ENCODE assay signal across 14 cellular contexts in the genomic region with DNA sequence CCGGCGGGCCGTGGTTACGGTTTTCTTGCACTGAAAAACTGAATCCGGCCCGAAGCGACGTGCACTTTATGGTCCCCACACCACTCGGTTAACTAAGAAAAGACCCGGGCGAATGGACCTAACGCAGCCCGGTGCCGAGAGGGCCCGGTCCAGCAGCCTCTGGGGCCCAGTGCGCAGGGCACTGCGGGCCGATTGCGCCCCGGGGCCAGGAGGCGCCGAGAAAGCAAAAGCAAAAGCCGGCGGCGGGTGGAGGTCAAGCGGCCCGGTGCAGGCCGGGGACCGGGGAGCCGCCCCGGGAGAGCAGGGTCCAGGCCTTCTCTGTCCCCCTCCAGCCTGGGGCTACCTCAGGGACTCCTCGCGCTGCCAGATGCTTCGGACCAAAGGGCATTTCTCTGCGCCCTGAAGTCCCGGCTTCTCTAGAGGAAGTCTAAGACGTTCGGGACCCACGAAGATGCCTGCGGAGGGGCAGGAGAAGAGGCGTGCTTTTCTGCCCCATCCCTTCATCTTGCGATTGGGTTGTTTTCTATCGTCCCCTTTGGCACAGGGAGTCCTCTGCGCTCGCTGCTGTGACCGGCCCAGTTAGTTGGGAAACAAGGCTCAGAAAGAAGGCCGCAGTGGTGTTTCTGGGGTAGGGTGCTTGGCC. TPM values are rescaled to one million over a fixed set of nuclear protein-coding genes. Genes with fewer than 3 reads are reported as not detected.
A peak's percentile ranks its signal among the peaks of the same experiment; 100 is the strongest.
DNase-seq lines count a peak whose midpoint lies in the region; ATAC-seq, FAIRE-seq and TF ChIP-seq lines count a peak whose summit lies in the region.
"Had no signal": no experiment of that assay in that cellular context is flagged by ENCODE, and none has a peak within 500 bp of the region (broad histone marks: within the 10 kb centered on the region; RNA-seq: fewer than 3 reads in every experiment).

No MANE protein-coding gene starts in this region.

- H3K27ac Mint-ChIP-seq in WTC11, result no peak overlapping the region
- no peak overlapping the region for H3K27ac Mint-ChIP-seq in activated T-helper 17 cell treated with anti-CD3 and anti-CD28 coated beads, Interleukin-2, amount 50 U/mL, for 72 hours
- H3K27ac Mint-ChIP-seq: immature natural killer cell had no signal

- ATAC-seq in WTC11, result no peak
- no peak for ATAC-seq in activated T-helper 17 cell treated with anti-CD3 and anti-CD28 coated beads, Interleukin-2, amount 50 U/mL, for 72 hours (replicated peaks)

- peak; percentile 61 for DNase-seq in EL
- no peak for DNase-seq in WTC11 (ENCODE audit: low spot score)
- no peak for DNase-seq in keratinocyte (ENCODE audit: low read depth, low spot score)
- peak; percentile 56 for DNase-seq in retina
- DNase-seq in NCI-H82 (lab: John Stamatoyannopoulos, UW), result no peak
- DNase-seq in NCI-H1092 treated with DMSO at 0.1 percent for 48 hours (lab: John Stamatoyannopoulos, UW), result no peak
- no peak for DNase-seq in activated T-cell treated with anti-CD3 and anti-CD28 coated beads, Interleukin-2, amount 50 U/mL, for 48 hours
- DNase-seq: amygdala, immature natural killer cell, NCI-H1930, tibial artery had no signal

- peak overlapping the region in 1 of 3 experiments; percentile 18 for H3K4me3 ChIP-seq in keratinocyte (ENCODE audit: control insufficient read depth in 2 of 3, extremely low read depth in 1 of 3, insufficient read depth in 2 of 3, low read depth in 1 of 3, low read length in 3 of 3)

- no peaks in the 10 kb centered on the region for H3K4me1 ChIP-seq in keratinocyte (ENCODE audit: control insufficient read depth, extremely low read depth, insufficient read depth, low read length)

- TF ChIP-seq CTCF in WTC11 (IDR thresholded peaks at IDR 0.05), result no peak
- no peak for TF ChIP-seq CTCF in keratinocyte (optimal IDR thresholded peaks at IDR 0.05 in 1 of 3, IDR thresholded peaks at IDR 0.05 in 1 of 3, conservative IDR thresholded peaks at IDR 0.05 in 1 of 3; ENCODE audit: extremely low read depth in 1 of 3, insufficient read depth in 2 of 3, low read length in 3 of 3)

- peaks cover 35% of the 10 kb centered on the region for H3K4me1 Mint-ChIP-seq in WTC11
- H3K4me1 Mint-ChIP-seq in activated T-helper 17 cell treated with anti-CD3 and anti-CD28 coated beads, Interleukin-2, amount 50 U/mL, for 72 hours, result peaks cover under 1% of the 10 kb centered on the region

- dilution Hi-C loops in keratinocyte (cut with MboI; ENCODE audit: extremely low pct_ligation_motif_present, low sequenced_read_pairs), result no loop called here

- H2AFZ ChIP-seq in keratinocyte (ENCODE audit: control insufficient read depth, low read length), result no peak overlapping the region

- no peaks in the 10 kb centered on the region for H3K36me3 ChIP-seq in keratinocyte (ENCODE audit: control insufficient read depth in 2 of 2, extremely low read depth in 1 of 2, insufficient read depth in 2 of 2, low read length in 2 of 2)
- H3K36me3 ChIP-seq: tibial artery had no signal

- H3K9ac ChIP-seq in keratinocyte (ENCODE audit: control insufficient read depth, extremely low read depth, insufficient read depth, low read length), result no peak overlapping the region

- no peaks in the 10 kb centered on the region for H3K79me2 ChIP-seq in keratinocyte (ENCODE audit: control insufficient read depth, insufficient read depth, low read length)

- no peaks in the 10 kb centered on the region for H3K9me3 ChIP-seq in keratinocyte (ENCODE audit: control insufficient read depth, low read depth, low read length)
- H3K9me3 ChIP-seq: tibial artery had no signal

- no peaks in the 10 kb centered on the region for H4K20me1 ChIP-seq in keratinocyte (ENCODE audit: control insufficient read depth, extremely low read depth, insufficient read depth, low read length)

- POLR2A ChIA-PET in WTC11 (lab: Charles Lee), result no interaction called here

- no peak overlapping the region for H3K27ac ChIP-seq in keratinocyte (ENCODE audit: control insufficient read depth, insufficient read depth, low read length)
- H3K27ac ChIP-seq: tibial artery had no signal

- no peaks in the 10 kb centered on the region for H3K9me3 Mint-ChIP-seq in WTC11
- no peaks in the 10 kb centered on the region for H3K9me3 Mint-ChIP-seq in activated T-helper 17 cell treated with anti-CD3 and anti-CD28 coated beads, Interleukin-2, amount 50 U/mL, for 72 hours
- H3K9me3 Mint-ChIP-seq: immature natural killer cell had no signal

- CTCF ChIA-PET in WTC11 (lab: Charles Lee), result interaction anchor here (0.8 to 1.8 kb wide), 8 partner anchors 10 to 85 kb away, joined by 3 to 7 read pairs (median 3); no protein-coding TSS in a partner anchor

- no peak overlapping the region for H3K4me3 Mint-ChIP-seq in WTC11
- no peak overlapping the region for H3K4me3 Mint-ChIP-seq in activated T-helper 17 cell treated with anti-CD3 and anti-CD28 coated beads, Interleukin-2, amount 50 U/mL, for 72 hours
- H3K4me3 Mint-ChIP-seq: immature natural killer cell had no signal

- H3K27me3 ChIP-seq in keratinocyte (ENCODE audit: control insufficient read depth, extremely low read depth, insufficient read depth, low read length), result peaks cover 76% of the 10 kb centered on the region

- peak overlapping the region; percentile 22 for H3K4me2 ChIP-seq in keratinocyte (ENCODE audit: control insufficient read depth, extremely low read depth, insufficient read depth, low read depth, low read length)

- peaks cover 93% of the 10 kb centered on the region for H3K27me3 Mint-ChIP-seq in WTC11 (ENCODE audit: low read depth)
- H3K27me3 Mint-ChIP-seq in activated T-helper 17 cell treated with anti-CD3 and anti-CD28 coated beads, Interleukin-2, amount 50 U/mL, for 72 hours, result peaks cover 57% of the 10 kb centered on the region

- FAIRE-seq in keratinocyte (lab: Jason Lieb, UNC), result no peak

- H3K36me3 Mint-ChIP-seq in WTC11, result no peaks in the 10 kb centered on the region
- H3K36me3 Mint-ChIP-seq in activated T-helper 17 cell treated with anti-CD3 and anti-CD28 coated beads, Interleukin-2, amount 50 U/mL, for 72 hours (ENCODE audit: low read depth), result no peaks in the 10 kb centered on the region
- H3K36me3 Mint-ChIP-seq: immature natural killer cell had no signal

- H3K9me1 ChIP-seq in keratinocyte (ENCODE audit: control insufficient read depth, extremely low read depth, insufficient read depth, low read length), result no peaks in the 10 kb centered on the region

TF ChIP-seq in WTC11, 78 proteins besides CTCF, POLR2A, EP300 and RAD21:
- TF ChIP-seq ZNF263 (CRISPR knock-in tag; IDR thresholded peaks at IDR 0.05; ENCODE audit: low read depth) (no peak), FOXP1 (CRISPR knock-in tag; IDR thresholded peaks at IDR 0.05; ENCODE audit: borderline replicate concordance) (0 out of 2 replicates have a peak, but pooled peaks have one; percentile 37)
TF ChIP-seq in WTC11: peak in this region for 1.

RNA-seq across cellular contexts. Expression of a gene that starts 4.4 kb away (rescaled TPM):
- 0.07 to 0.11 TPM in 2 of 3 replicates, not detected in the other for total RNA-seq in WTC11 (2021)
- 0.28 to 0.68 TPM (median 0.34 TPM) in 3 replicates for polyA plus RNA-seq in keratinocyte
- not detected for polyA plus RNA-seq in keratinocyte (2011; ENCODE audit: low read depth)
- 0.49 and 0.51 TPM in 2 replicates for polyA plus RNA-seq in keratinocyte (2011; cell fraction: cytosol; rRNA removed)
- polyA plus RNA-seq in keratinocyte (2011; cell fraction: nucleus; rRNA removed), result 0.37 and 0.67 TPM in 2 replicates
- polyA plus RNA-seq in keratinocyte (2012; ENCODE audit: low replicate concordance), result 0.11 and 0.38 TPM in 2 replicates
- 0.16 to 0.66 TPM in 2 of 3 replicates, not detected in the other for polyA minus RNA-seq in keratinocyte
- polyA minus RNA-seq in keratinocyte (2011; cell fraction: cytosol; rRNA and poly(A)+ RNA removed), result 1.2 TPM
- polyA minus RNA-seq in keratinocyte (2011; cell fraction: nucleus; rRNA and poly(A)+ RNA removed), result 0.21 and 0.54 TPM in 2 replicates
- not detected for total RNA-seq in activated T-helper 17 cell treated with anti-CD3 and anti-CD28 coated beads, Interleukin-2, amount 50 U/mL, for 72 hours
- total RNA-seq: activated CD8-positive, alpha-beta memory T cell treated with anti-CD3 and anti-CD28 coated beads for 36 hours; T-helper 2 cell treated with Interferon-gamma antibody and Interleukin-4, amounts not matched to agents 100 ng/mL and 5 ng/mL, for 36 hours had no signal
- polyA plus RNA-seq: immature natural killer cell had no signal

Comparison
In these comparisons a context has a peak if more than half of its experiments do, and no peak if none do; other contexts are left out.
1. DNase-seq: peak in EL (single experiment) and retina (single experiment); none in WTC11 (single experiment), keratinocyte (single experiment), NCI-H82 (single experiment), NCI-H1092 treated with DMSO at 0.1 percent for 48 hours (single experiment) and activated T-cell treated with anti-CD3 and anti-CD28 coated beads, Interleukin-2, amount 50 U/mL, for 48 hours (0 of 2).